ENCODE assay signal across 20 cellular contexts in genomic region chrX:123943074-123943473, GRCh38. TPM values are rescaled to one million over a fixed set of nuclear protein-coding genes. Genes with fewer than 3 reads are reported as not detected.
DNase-seq lines count a peak whose midpoint lies in the region; ATAC-seq, FAIRE-seq and TF ChIP-seq lines count a peak whose summit lies in the region.
"Had no signal": no experiment of that assay in that cellular context is flagged by ENCODE, and none has a peak within 500 bp of the region (broad histone marks: within the 10 kb centered on the region; RNA-seq: fewer than 3 reads in every experiment).

No MANE protein-coding gene starts in this region.

- no peak overlapping the region for H3K4me3 Mint-ChIP-seq in WTC11
- H3K4me3 Mint-ChIP-seq: CD4-positive, alpha-beta memory T cell; HFFc6 had no signal

- 17% methylated on average over 1 of the region's 1 CpG for WGBS in HepG2 (ENCODE audit: low lambda C conversion rate)
- WGBS in right lobe of liver (ENCODE audit: insufficient coverage, low coverage, low lambda C conversion rate, missing lambda C conversion rate) = 40% methylated on average over 1 of the region's 1 CpG
- 33 to 65% methylated on average over 1 of the region's 1 CpG for WGBS in pancreas, 2 donors

- peaks cover 16% of the 10 kb centered on the region for H3K4me1 Mint-ChIP-seq in WTC11
- H3K4me1 Mint-ChIP-seq: CD4-positive, alpha-beta memory T cell had no signal

- H3K27ac ChIP-seq in HepG2 (ENCODE audit: extremely low read length, insufficient read depth, low read length) (no peak overlapping the region), right lobe of liver (no peak overlapping the region), HEK293 (ENCODE audit: extremely low read depth, low read depth, low read length) (no peak overlapping the region), pancreas (no peak overlapping the region)
- H3K27ac ChIP-seq: 22Rv1 had no signal

- no peaks in the 10 kb centered on the region for H3K27me3 Mint-ChIP-seq in WTC11 (ENCODE audit: low read depth)
- H3K27me3 Mint-ChIP-seq: CD4-positive, alpha-beta memory T cell had no signal

- ATAC-seq in HepG2 (no peak), right lobe of liver (no peak), WTC11 (no peak), pancreas (no peak), GM21367 (IDR thresholded peaks at IDR 0.05; ENCODE audit: unreplicated experiment) (no peak)

- H3K4me1 ChIP-seq in HepG2 (ENCODE audit: insufficient read depth, low read length) (peaks cover 6% of the 10 kb centered on the region; the same call in 1 of the 2 replicates), right lobe of liver (no peaks in the 10 kb centered on the region), HEK293 (ENCODE audit: control insufficient read depth, insufficient read depth, low read length) (no peaks in the 10 kb centered on the region), pancreas (peaks cover 0 to 3% (median 0%) of the 10 kb centered on the region in 3 donors)

- H3K27me3 ChIP-seq in HepG2 (ENCODE audit: control insufficient read depth in 1 of 2, insufficient read depth in 2 of 2, low read length in 2 of 2) = no peaks in the 10 kb centered on the region
- H3K27me3 ChIP-seq in right lobe of liver = no peaks in the 10 kb centered on the region
- H3K27me3 ChIP-seq in pancreas = no peaks in the 10 kb centered on the region

- DNase-seq in HepG2 (ENCODE audit: low spot score) = no peak
- no peak for DNase-seq in right lobe of liver
- no peak for DNase-seq in WTC11 (ENCODE audit: low spot score)
- no peak for DNase-seq in pancreas
- DNase-seq in NCI-H2196 (lab: John Stamatoyannopoulos, UW; ENCODE audit: unreplicated experiment) = no peak
- DNase-seq in NCI-H2196 treated with DMSO at 0.1 percent for 48 hours (lab: John Stamatoyannopoulos, UW; ENCODE audit: unreplicated experiment) = no peak
- DNase-seq: C1 segment of cervical spinal cord; Calu3; CD4-positive, alpha-beta memory T cell; COR-L47; DMS153; DND-41; GOT3; HCEC 1CT; HFFc6 had no signal

- H3K9me3 ChIP-seq in HepG2 (ENCODE audit: low read length) = no peaks in the 10 kb centered on the region
- no peaks in the 10 kb centered on the region for H3K9me3 ChIP-seq in right lobe of liver
- no peaks in the 10 kb centered on the region for H3K9me3 ChIP-seq in HEK293 (ENCODE audit: control insufficient read depth, insufficient read depth, low read depth, low read length)
- H3K9me3 ChIP-seq in pancreas = no peaks in the 10 kb centered on the region

- 0 out of 2 replicates have a peak overlapping the region, but pooled peaks have one; percentile 27 for H3K27ac Mint-ChIP-seq in WTC11
- H3K27ac Mint-ChIP-seq: CD4-positive, alpha-beta memory T cell; HFFc6 had no signal

- H3K9me3 Mint-ChIP-seq in WTC11 = no peaks in the 10 kb centered on the region
- H3K9me3 Mint-ChIP-seq: CD4-positive, alpha-beta memory T cell; HFFc6 had no signal

- in situ Hi-C loops in HepG2 (cut with HindIII; ENCODE audit: extremely low pct_ligation_motif_present, low pct_unique_long_range_greater_than_20kb) = no loop called here

- H3K79me2 ChIP-seq in HepG2 (ENCODE audit: insufficient read depth, low read length) = no peaks in the 10 kb centered on the region

- TF ChIP-seq CTCF in HepG2 (CRISPR knock-in tag; IDR thresholded peaks at IDR 0.05) (no peak), right lobe of liver (IDR thresholded peaks at IDR 0.05) (no peak), HEK293 (tag by site-specific recombination; IDR thresholded peaks at IDR 0.05) (no peak), WTC11 (IDR thresholded peaks at IDR 0.05) (no peak), pancreas (IDR thresholded peaks at IDR 0.05) (no peak)

- TF ChIP-seq POLR2A in HepG2 (IDR thresholded peaks at IDR 0.05; ENCODE audit: insufficient read depth in 1 of 2, low read depth in 2 of 2, low read length in 2 of 2) (no peak), right lobe of liver (IDR thresholded peaks at IDR 0.05) (no peak)

- POLR2A ChIA-PET in HepG2 (lab: Yijun Ruan, JAX) (no interaction called here), HEK293 (lab: Yijun Ruan, JAX) (no interaction called here), WTC11 (lab: Charles Lee) (no interaction called here)

- H3K9ac ChIP-seq in HepG2 (ENCODE audit: insufficient read depth, low read depth, low read length) = no peak overlapping the region

- no peaks in the 10 kb centered on the region for H3K36me3 Mint-ChIP-seq in WTC11
- H3K36me3 Mint-ChIP-seq: CD4-positive, alpha-beta memory T cell had no signal

- CTCF ChIA-PET in HepG2 (lab: Yijun Ruan, JAX; ENCODE audit: low intra/inter-chr PET ratio, low total read pairs) (no interaction called here), HEK293 (lab: Yijun Ruan, JAX) (no interaction called here), WTC11 (lab: Charles Lee) (no interaction called here)

- no peak overlapping the region for H3K4me3 ChIP-seq in HepG2 (replicated peaks in 1 of 3; ENCODE audit: insufficient read depth in 1 of 3, low read depth in 2 of 3, low read length in 3 of 3)
- no peak overlapping the region for H3K4me3 ChIP-seq in right lobe of liver
- H3K4me3 ChIP-seq in HEK293 (ENCODE audit: low read depth, low read length) = no peak overlapping the region
- no peak overlapping the region for H3K4me3 ChIP-seq in pancreas

- no peaks in the 10 kb centered on the region for H4K20me1 ChIP-seq in HepG2 (ENCODE audit: insufficient read depth, low read length)

- no TSS peak for BruUV-seq in HepG2 (replicated peaks; lab: Mats Ljungman, UMichigan)

- no peak overlapping the region for H2AFZ ChIP-seq in HepG2 (ENCODE audit: low read length)

- TF ChIP-seq EP300 in HepG2 (IDR thresholded peaks at IDR 0.05; ENCODE audit: low read depth in 2 of 2, low read length in 2 of 2) (no peak), HepG2 (CRISPR knock-in tag; IDR thresholded peaks at IDR 0.05; ENCODE audit: borderline replicate concordance) (no peak)

- H3K4me2 ChIP-seq in HepG2 (ENCODE audit: low read depth, low read length) = no peak overlapping the region

- H3K36me3 ChIP-seq in HepG2 (replicated peaks in 1 of 2; ENCODE audit: control insufficient read depth in 1 of 2, insufficient read depth in 2 of 2, low read length in 2 of 2) (no peaks in the 10 kb centered on the region), right lobe of liver (no peaks in the 10 kb centered on the region), HEK293 (ENCODE audit: control insufficient read depth in 2 of 2, insufficient read depth in 1 of 2, low read length in 2 of 2) (no peaks in the 10 kb centered on the region), pancreas (no peaks in the 10 kb centered on the region)

- TF ChIP-seq RAD21 in HepG2 (CRISPR knock-in tag; IDR thresholded peaks at IDR 0.05) = no peak

- FAIRE-seq in HepG2 (lab: Jason Lieb, UNC) (peak; percentile 21), pancreas (lab: Jason Lieb, UNC) (peak; percentile 86)
- FAIRE-seq: GM12892, H54 had no signal

- intact Hi-C loops in HepG2 (cut with micrococcal nuclease; ENCODE audit: unreplicated experiment) (no loop called here), right lobe of liver (cut with DNase I) (no loop called here), pancreas (cut with DNase I) (no loop called here)

TF ChIP-seq in HepG2, 621 proteins besides CTCF, POLR2A, EP300 and RAD21 (continues in another document):
- TF ChIP-seq ZNF460 (CRISPR knock-in tag; IDR thresholded peaks at IDR 0.05; ENCODE audit: borderline replicate concordance) (no peak), ZNF672 (CRISPR knock-in tag; IDR thresholded peaks at IDR 0.05) (no peak), MZF1 (CRISPR knock-in tag; IDR thresholded peaks at IDR 0.05; ENCODE audit: borderline replicate concordance) (no peak), ZNF138 (CRISPR knock-in tag; IDR thresholded peaks at IDR 0.05; ENCODE audit: low read depth) (no peak)

TF ChIP-seq in HEK293, 187 proteins besides CTCF, POLR2A, EP300 and RAD21 (continues in another document):
- 0 out of 2 replicates have a peak, but pooled peaks have one; percentile 21 for TF ChIP-seq ZBTB1 (tag by site-specific recombination; IDR thresholded peaks at IDR 0.05)
- TF ChIP-seq SCRT2 (tag by site-specific recombination; IDR thresholded peaks at IDR 0.05) = peak; percentile 62

TF ChIP-seq in WTC11, 78 proteins besides CTCF, POLR2A, EP300 and RAD21 (continues in another document):
- TF ChIP-seq ATF1 (CRISPR knock-in tag; IDR thresholded peaks at IDR 0.05) = no peak
- TF ChIP-seq NFATC4 (CRISPR knock-in tag; IDR thresholded peaks at IDR 0.05) = no peak
- TF ChIP-seq IRF1 (CRISPR knock-in tag; IDR thresholded peaks at IDR 0.05) = no peak

RNA-seq across cellular contexts. Expression of gene STAG2, which starts 18.4 kb away (rescaled TPM):
- 50.8 and 84.3 TPM in 2 replicates for total RNA-seq in HepG2 (2016; rRNA removed; fragmentation: Illumina TruSeq; extraction: Trizol)
- 8.1 and 8.9 TPM in 2 replicates for total RNA-seq in HepG2 (2016; cell fraction: cytosol; rRNA removed; fragmentation: Illumina TruSeq; extraction: Trizol; ENCODE audit: low read depth)
- total RNA-seq in HepG2 (2016; cell fraction: insoluble cytoplasmic fraction; rRNA removed; fragmentation: Illumina TruSeq; extraction: Trizol) = 45.1 and 88.2 TPM in 2 replicates
- total RNA-seq in HepG2 (2016; cell fraction: membrane; rRNA removed; fragmentation: Illumina TruSeq; extraction: Trizol) = 11.5 and 11.6 TPM in 2 replicates
- total RNA-seq in HepG2 (2016; cell fraction: nucleus; rRNA removed; fragmentation: Illumina TruSeq; extraction: Trizol) = 39.1 and 41.8 TPM in 2 replicates
- 14.2 and 21.0 TPM in 2 replicates for polyA plus RNA-seq in HepG2 (2011; rRNA removed)
- 8.5 and 12.3 TPM in 2 replicates for polyA plus RNA-seq in HepG2 (2011; cell fraction: cytosol; rRNA removed)
- polyA plus RNA-seq in HepG2 (2011; cell fraction: nucleus; rRNA removed) = 7.5 and 8.3 TPM in 2 replicates
- 23.3 and 33.3 TPM in 2 replicates for polyA plus RNA-seq in HepG2 (2012)
- 0.99 and 1.2 TPM in 2 replicates for polyA plus RNA-seq in HepG2 (2016; cell fraction: cytosol; fragmentation: Illumina TruSeq; extraction: Trizol; ENCODE audit: low read depth)
- 45.2 and 46.2 TPM in 2 replicates for polyA plus RNA-seq in HepG2 (2016; cell fraction: insoluble cytoplasmic fraction; fragmentation: Illumina TruSeq; extraction: Trizol; ENCODE audit: low read depth)
- 3.3 and 4.5 TPM in 2 replicates for polyA plus RNA-seq in HepG2 (2016; cell fraction: membrane; fragmentation: Illumina TruSeq; extraction: Trizol; ENCODE audit: low read depth)
- polyA plus RNA-seq in HepG2 (2016; cell fraction: nucleus; fragmentation: Illumina TruSeq; extraction: Trizol; ENCODE audit: insufficient read depth, low read depth) = 22.9 and 26.4 TPM in 2 replicates
- polyA minus RNA-seq in HepG2 (2011; rRNA and poly(A)+ RNA removed; ENCODE audit: low replicate concordance) = 16.9 and 56.6 TPM in 2 replicates
- 50.5 and 52.0 TPM in 2 replicates for polyA minus RNA-seq in HepG2 (2011; cell fraction: cytosol; rRNA and poly(A)+ RNA removed)
- polyA minus RNA-seq in HepG2 (2011; cell fraction: nucleus; rRNA and poly(A)+ RNA removed) = 69.6 and 74.7 TPM in 2 replicates
- total RNA-seq in right lobe of liver = 10 to 100 TPM; 17.1 to 27.5 (median 23.9) TPM
- total RNA-seq in WTC11 (2021) = 68.2 to 70.5 TPM (median 69.0 TPM) in 3 replicates
- 10 to 100 TPM; 27.5 to 42.8 (median 29.7) TPM for total RNA-seq in pancreas
- polyA plus RNA-seq in pancreas = 10 to 100 TPM in 1 of 2 donors, 1 to 10 TPM in 1; 7.1 to 16.2 TPM

Comparison
In these comparisons a context has a peak if more than half of its experiments do, and no peak if none do; other contexts are left out.
1. Of the 63 proteins assayed by ChIP-seq in both HepG2 and HEK293: peak only in HepG2: none; only in HEK293: PRDM10, ZBTB1 and ZNF10; in both: none; in neither: 60.